12 cellular contexts compared by ENCODE assay signal in genomic region chr1:2317230-2318065, GRCh38.
DNase-seq lines count a peak whose midpoint lies in the region; ATAC-seq, FAIRE-seq and TF ChIP-seq lines count a peak whose summit lies in the region.
"Had no signal": no experiment of that assay in that cellular context is flagged by ENCODE, and none has a peak within 500 bp of the region (broad histone marks: within the 10 kb centered on the region; RNA-seq: fewer than 3 reads in every experiment).

No MANE protein-coding gene starts in this region.

- no peak for TF ChIP-seq CTCF in astrocyte (IDR thresholded peaks at IDR 0.05; ENCODE audit: insufficient read depth, low read depth, low read length)
- no peak for TF ChIP-seq CTCF in mesothelial cell of epicardium (IDR thresholded peaks at IDR 0.05; ENCODE audit: unreplicated experiment)
- no peak for TF ChIP-seq CTCF in testis (IDR thresholded peaks at IDR 0.05)

- H3K4me1 ChIP-seq in astrocyte (ENCODE audit: insufficient read depth, low read length) (peaks cover 23% of the 10 kb centered on the region), testis (peaks cover 66% of the 10 kb centered on the region)

- no peaks in the 10 kb centered on the region for H3K36me3 ChIP-seq in astrocyte (ENCODE audit: insufficient read depth, low read length)
- H3K36me3 ChIP-seq in testis (ENCODE audit: low read depth, missing control alignments), result no peaks in the 10 kb centered on the region

- H3K27me3 ChIP-seq in astrocyte (ENCODE audit: insufficient read depth, low read length) (no peaks in the 10 kb centered on the region), testis (no peaks in the 10 kb centered on the region)

- TF ChIP-seq POLR2A in testis (IDR thresholded peaks at IDR 0.05), result no peak

- no peak for FAIRE-seq in astrocyte (lab: Jason Lieb, UNC)
- FAIRE-seq: urothelium cell line had no signal

- H3K9ac ChIP-seq in astrocyte (ENCODE audit: low read length), result no peak overlapping the region

- peaks cover 7% of the 10 kb centered on the region for H3K4me1 Mint-ChIP-seq in activated naive CD4-positive, alpha-beta T cell treated with anti-CD3 and anti-CD28 coated beads, Interleukin-2, amount 50 U/mL, for 24 hours
- peaks cover 7% of the 10 kb centered on the region for H3K4me1 Mint-ChIP-seq in astrocyte (ENCODE audit: low read depth, unreplicated experiment)
- H3K4me1 Mint-ChIP-seq in mesothelial cell of epicardium, result peaks cover 44% of the 10 kb centered on the region

- H3K4me3 ChIP-seq in astrocyte (ENCODE audit: insufficient read depth, low read depth, low read length) (no peak overlapping the region), testis (no peak overlapping the region)

- H3K27ac Mint-ChIP-seq in activated naive CD4-positive, alpha-beta T cell treated with anti-CD3 and anti-CD28 coated beads, Interleukin-2, amount 50 U/mL, for 24 hours, result peak overlapping the region; percentile 90
- no peak overlapping the region for H3K27ac Mint-ChIP-seq in activated naive CD4-positive, alpha-beta T cell treated with anti-CD3 and anti-CD28 coated beads, Interleukin-2, amount 50 U/mL, for 72 hours
- H3K27ac Mint-ChIP-seq in astrocyte (ENCODE audit: unreplicated experiment), result peak overlapping the region; percentile 79
- peak overlapping the region; percentile 93 for H3K27ac Mint-ChIP-seq in mesothelial cell of epicardium

- intact Hi-C loops in testis (cut with DNase I; ENCODE audit: low total_unique reads), result loop anchor here (10.0 kb wide), 1 partner anchor 113 kb away; no protein-coding TSS in a partner anchor

- no peak overlapping the region for H2AFZ ChIP-seq in astrocyte (ENCODE audit: low read depth, low read length)

- WGBS in testis, 2 donors, result 89 to 91% methylated on average over 4 to 32 of the region's 32 CpGs

- no peaks in the 10 kb centered on the region for H3K27me3 Mint-ChIP-seq in activated naive CD4-positive, alpha-beta T cell treated with anti-CD3 and anti-CD28 coated beads, Interleukin-2, amount 50 U/mL, for 24 hours
- H3K27me3 Mint-ChIP-seq in astrocyte (ENCODE audit: low read depth, unreplicated experiment) (no peaks in the 10 kb centered on the region), mesothelial cell of epicardium (ENCODE audit: low read depth) (no peaks in the 10 kb centered on the region)

- H3K9me3 ChIP-seq in astrocyte (ENCODE audit: insufficient read depth, low read depth, low read length) (no peaks in the 10 kb centered on the region), testis (no peaks in the 10 kb centered on the region)

- no peak overlapping the region for H3K27ac ChIP-seq in astrocyte (ENCODE audit: low read depth, low read length)
- H3K27ac ChIP-seq in testis, result peak overlapping the region; percentile 15 to 33
- H3K27ac ChIP-seq: HL-60 had no signal

- no peak for DNase-seq in activated naive CD4-positive, alpha-beta T cell treated with anti-CD3 and anti-CD28 coated beads, Interleukin-2, amount 50 U/mL, for 72 hours (ENCODE audit: low spot score in 2 of 2)
- DNase-seq in astrocyte (ENCODE audit: low read depth) (no peak), mesothelial cell of epicardium (ENCODE audit: low spot score in 2 of 2, unreplicated experiment in 2 of 2) (no peak), testis (no peak)
- no peak for DNase-seq in activated CD8-positive, alpha-beta memory T cell treated with anti-CD3 and anti-CD28 coated beads, Interleukin-2, amount 50 U/mL, for 4 hours
- DNase-seq: activated CD4-positive, CD25-positive, alpha-beta regulatory T cell treated with anti-CD3 and anti-CD28 coated beads, Interleukin-2, amount 50 U/mL, for 72 hours; NCI-H2029 treated with DMSO at 0.1 percent for 48 hours had no signal

- no peak for ATAC-seq in activated naive CD4-positive, alpha-beta T cell treated with anti-CD3 and anti-CD28 coated beads, Interleukin-2, amount 50 U/mL, for 72 hours
- no peak for ATAC-seq in GM18858 (IDR thresholded peaks at IDR 0.05; ENCODE audit: unreplicated experiment)
- ATAC-seq in HG02884 (IDR thresholded peaks at IDR 0.05; ENCODE audit: unreplicated experiment), result no peak

- no peaks in the 10 kb centered on the region for H3K79me2 ChIP-seq in astrocyte (ENCODE audit: insufficient read depth, low read length)

- H3K9me3 Mint-ChIP-seq in activated naive CD4-positive, alpha-beta T cell treated with anti-CD3 and anti-CD28 coated beads, Interleukin-2, amount 50 U/mL, for 24 hours, result no peaks in the 10 kb centered on the region
- no peaks in the 10 kb centered on the region for H3K9me3 Mint-ChIP-seq in activated naive CD4-positive, alpha-beta T cell treated with anti-CD3 and anti-CD28 coated beads, Interleukin-2, amount 50 U/mL, for 72 hours
- no peaks in the 10 kb centered on the region for H3K9me3 Mint-ChIP-seq in astrocyte (ENCODE audit: unreplicated experiment)
- no peaks in the 10 kb centered on the region for H3K9me3 Mint-ChIP-seq in mesothelial cell of epicardium

- no peak overlapping the region for H3K4me2 ChIP-seq in astrocyte (ENCODE audit: low read length)

- H3K36me3 Mint-ChIP-seq in activated naive CD4-positive, alpha-beta T cell treated with anti-CD3 and anti-CD28 coated beads, Interleukin-2, amount 50 U/mL, for 24 hours, result no peaks in the 10 kb centered on the region
- no peaks in the 10 kb centered on the region for H3K36me3 Mint-ChIP-seq in activated naive CD4-positive, alpha-beta T cell treated with anti-CD3 and anti-CD28 coated beads, Interleukin-2, amount 50 U/mL, for 72 hours
- no peaks in the 10 kb centered on the region for H3K36me3 Mint-ChIP-seq in astrocyte (ENCODE audit: low read depth, unreplicated experiment)
- no peaks in the 10 kb centered on the region for H3K36me3 Mint-ChIP-seq in mesothelial cell of epicardium

- peak overlapping the region; percentile 44 for H3K4me3 Mint-ChIP-seq in activated naive CD4-positive, alpha-beta T cell treated with anti-CD3 and anti-CD28 coated beads, Interleukin-2, amount 50 U/mL, for 24 hours
- peak overlapping the region; percentile 73 for H3K4me3 Mint-ChIP-seq in astrocyte (ENCODE audit: unreplicated experiment)
- H3K4me3 Mint-ChIP-seq in mesothelial cell of epicardium, result no peak overlapping the region

- no peaks in the 10 kb centered on the region for H4K20me1 ChIP-seq in astrocyte (ENCODE audit: insufficient read depth, low read length)

Comparison
In these comparisons a context has a peak if more than half of its experiments do, and no peak if none do; other contexts are left out.
1. H3K27ac Mint-ChIP-seq: peak in activated naive CD4-positive, alpha-beta T cell treated with anti-CD3 and anti-CD28 coated beads, Interleukin-2, amount 50 U/mL, for 24 hours (single experiment), astrocyte (single experiment) and mesothelial cell of epicardium (single experiment); none in activated naive CD4-positive, alpha-beta T cell treated with anti-CD3 and anti-CD28 coated beads, Interleukin-2, amount 50 U/mL, for 72 hours (0 of 2).